Comparison of ENCODE assay signal across 11 cellular contexts in genomic region chr12:60148109-60148508, GRCh38.
DNase-seq lines count a peak whose midpoint lies in the region; ATAC-seq and TF ChIP-seq lines count a peak whose summit lies in the region.
"Had no signal": no experiment of that assay in that cellular context is flagged by ENCODE, and none has a peak within 500 bp of the region (broad histone marks: within the 10 kb centered on the region; RNA-seq: fewer than 3 reads in every experiment).

No MANE protein-coding gene starts in this region.

- H3K79me1 ChIP-seq in mesenchymal stem cell (replicated peaks; ENCODE audit: low read length, poor library complexity, severe bottlenecking), result no peaks in the 10 kb centered on the region

- DNase-seq in AG09309 (ENCODE audit: low read depth), result peak; percentile 78
- peak; percentile 80 for DNase-seq in M059J (ENCODE audit: low read depth)
- DNase-seq in choroid plexus epithelial cell (ENCODE audit: low read depth), result peak; percentile 93
- peak; percentile 53 for DNase-seq in mesenchymal stem cell
- DNase-seq in COR-L47 (lab: John Stamatoyannopoulos, UW), result no peak
- DNase-seq in Peyer's patch, result no peak
- no peak for DNase-seq in HAP-1 (ENCODE audit: low spot score in 2 of 2)
- DNase-seq: activated CD4-positive, alpha-beta memory T cell treated with anti-CD3 and anti-CD28 coated beads, Interleukin-2, amount 10 ng/mL, durations not matched to agents 7 days and 5 days; endodermal cell; NCI-H1105 treated with DMSO at 0.1 percent for 48 hours had no signal

- no peaks in the 10 kb centered on the region for H3K36me3 ChIP-seq in mesenchymal stem cell (ENCODE audit: control insufficient read depth in 1 of 2, insufficient read depth in 2 of 2, low read depth in 1 of 2, low read length in 2 of 2)
- H3K36me3 ChIP-seq in Peyer's patch, result no peaks in the 10 kb centered on the region
- no peaks in the 10 kb centered on the region for H3K36me3 ChIP-seq in HAP-1 (replicated peaks)

- peak overlapping the region; percentile 81 for H2AFZ ChIP-seq in mesenchymal stem cell (ENCODE audit: low read depth, low read length)

- H3K27me3 ChIP-seq in mesenchymal stem cell (ENCODE audit: control insufficient read depth in 1 of 2, insufficient read depth in 1 of 2, low read length in 2 of 2) (no peaks in the 10 kb centered on the region), Peyer's patch (no peaks in the 10 kb centered on the region), HAP-1 (ENCODE audit: low read depth) (no peaks in the 10 kb centered on the region)

- no peak for TF ChIP-seq POLR2A in Peyer's patch (IDR thresholded peaks at IDR 0.05)

- peak overlapping the region; percentile 93 for H3K27ac ChIP-seq in mesenchymal stem cell (ENCODE audit: low read length, poor library complexity, severe bottlenecking)
- H3K27ac ChIP-seq in Peyer's patch, result no peak overlapping the region

- no peak overlapping the region for H3K4me3 ChIP-seq in AG09309 (ENCODE audit: control insufficient read depth, low read depth, low read length)
- no peak overlapping the region for H3K4me3 ChIP-seq in choroid plexus epithelial cell (ENCODE audit: low read depth, low read length)
- peak overlapping the region in 1 of 2 experiments; percentile 0 for H3K4me3 ChIP-seq in mesenchymal stem cell (ENCODE audit: insufficient read depth in 1 of 2, low read depth in 1 of 2, low read length in 2 of 2)
- H3K4me3 ChIP-seq in Peyer's patch, result no peak overlapping the region
- no peak overlapping the region for H3K4me3 ChIP-seq in HAP-1

- H3K14ac ChIP-seq in mesenchymal stem cell (ENCODE audit: low read length in 2 of 2), result no peak overlapping the region

- no peak overlapping the region for H3K4ac ChIP-seq in mesenchymal stem cell (ENCODE audit: low read depth in 1 of 2, low read length in 2 of 2)

- no peak overlapping the region for H2BK120ac ChIP-seq in mesenchymal stem cell (ENCODE audit: low read depth, low read length)

- H3K18ac ChIP-seq in mesenchymal stem cell (ENCODE audit: low read depth in 1 of 2, low read length in 2 of 2), result peak overlapping the region in 1 of 2 experiments; percentile 33

- in situ Hi-C loops in HAP-1 (cut with MboI; ENCODE audit: low sequenced_read_pairs), result no loop called here

- H4K91ac ChIP-seq in mesenchymal stem cell (ENCODE audit: low read length), result no peak overlapping the region

- WGBS in mesenchymal stem cell, result 64% methylated on average over 2 of the region's 2 CpGs

- ATAC-seq in GM18907 (IDR thresholded peaks at IDR 0.05; ENCODE audit: unreplicated experiment), result no peak

- H2BK5ac ChIP-seq in mesenchymal stem cell (ENCODE audit: low read depth, low read length, poor library complexity, severe bottlenecking), result no peak overlapping the region

- no peak overlapping the region for H4K8ac ChIP-seq in mesenchymal stem cell (ENCODE audit: low read length)

- TF ChIP-seq CTCF in AG09309 (IDR thresholded peaks at IDR 0.05; ENCODE audit: control insufficient read depth, insufficient read depth, low read depth, low read length, missing control alignments), result no peak
- TF ChIP-seq CTCF in choroid plexus epithelial cell (conservative IDR thresholded peaks at IDR 0.05; ENCODE audit: low read depth, low read length), result no peak
- TF ChIP-seq CTCF in Peyer's patch (IDR thresholded peaks at IDR 0.05), result no peak

- H3K9me3 ChIP-seq in mesenchymal stem cell (ENCODE audit: control insufficient read depth, low read length) (no peaks in the 10 kb centered on the region), Peyer's patch (no peaks in the 10 kb centered on the region), HAP-1 (no peaks in the 10 kb centered on the region)

- no peak overlapping the region for H3K23ac ChIP-seq in mesenchymal stem cell (ENCODE audit: low read length in 2 of 2)

- H3K4me2 ChIP-seq in mesenchymal stem cell (ENCODE audit: low read length, poor library complexity, severe bottlenecking), result no peak overlapping the region

- no peak overlapping the region for H2AK5ac ChIP-seq in mesenchymal stem cell (ENCODE audit: low read length, severe bottlenecking)

- no peak overlapping the region for H2BK12ac ChIP-seq in mesenchymal stem cell (ENCODE audit: low read length in 2 of 2)

- H3K4me1 ChIP-seq in mesenchymal stem cell (ENCODE audit: control insufficient read depth, insufficient read depth, low read depth, low read length) (no peaks in the 10 kb centered on the region), Peyer's patch (no peaks in the 10 kb centered on the region), HAP-1 (no peaks in the 10 kb centered on the region)

- H2BK15ac ChIP-seq in mesenchymal stem cell (ENCODE audit: low read depth, poor library complexity, severe bottlenecking), result no peak overlapping the region

- H3K9ac ChIP-seq in mesenchymal stem cell (ENCODE audit: low read length), result peak overlapping the region; percentile 81

Comparison
In these comparisons a context has a peak if more than half of its experiments do, and no peak if none do; other contexts are left out.
1. DNase-seq: peak in AG09309 (single experiment), M059J (single experiment), choroid plexus epithelial cell (single experiment) and mesenchymal stem cell (single experiment); none in COR-L47 (single experiment), Peyer's patch (0 of 3) and HAP-1 (0 of 2).